In the genomic region with DNA sequence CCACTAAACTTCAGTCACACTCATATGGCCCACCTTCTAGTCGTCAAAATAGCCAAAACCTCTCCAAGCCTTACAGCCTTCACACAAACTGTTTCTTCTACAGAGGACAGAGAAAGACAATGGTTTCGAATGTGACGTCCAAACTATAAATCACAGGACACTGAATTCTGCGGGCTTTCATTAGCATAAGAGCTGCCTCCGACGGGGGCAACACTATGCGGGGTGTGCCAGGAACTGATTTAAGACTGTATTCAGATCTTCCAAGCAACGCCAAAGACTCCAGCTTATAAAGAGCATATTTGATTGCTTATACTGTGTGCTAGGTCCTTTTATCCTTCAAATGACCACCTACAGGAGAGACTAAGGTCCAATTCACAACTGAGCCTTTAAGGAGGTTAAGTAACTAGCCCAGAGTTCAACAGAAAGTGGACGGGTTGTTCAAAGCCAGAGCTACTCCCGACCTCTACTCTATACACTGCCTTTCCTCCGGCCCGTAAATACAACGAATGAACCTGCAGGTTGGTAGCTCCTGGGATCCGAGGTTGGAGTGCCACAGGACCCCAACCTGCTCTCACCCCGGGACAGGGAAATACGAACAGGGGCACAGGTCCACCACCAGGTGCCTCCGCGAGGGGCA, we compare ENCODE assay signal across 8 cellular contexts. TPM values are rescaled to one million over a fixed set of nuclear protein-coding genes. Genes with fewer than 3 reads are reported as not detected.
DNase-seq lines count a peak whose midpoint lies in the region; ATAC-seq, FAIRE-seq and TF ChIP-seq lines count a peak whose summit lies in the region.

No MANE protein-coding gene starts in this region.

- WGBS in iPS DF 6.9 (ENCODE audit: insufficient coverage, insufficient read length), result no CpG with 5 or more reads among the region's 18 CpGs
- WGBS in small intestine, 3 donors, result 2 to 4% (median 2%) methylated on average over 18 of the region's 18 CpGs

- intact Hi-C loops in activated B cell treated with CpG ODN at 0.5 μM for 24 hours (cut with micrococcal nuclease), result loop anchor here (5.0 to 10.0 kb wide), 4 partner anchors 521 to 1533 kb away; partner anchors contain the start of genes KLHDC1 and NIN

- peaks cover 18% of the 10 kb centered on the region for H3K36me3 Mint-ChIP-seq in activated B cell treated with CpG ODN at 0.5 μM for 24 hours (ENCODE audit: low read depth)

- H3K9me3 ChIP-seq in iPS DF 6.9 (ENCODE audit: control insufficient read depth, insufficient read depth, low read length), result no peaks in the 10 kb centered on the region
- H3K9me3 ChIP-seq in small intestine (ENCODE audit: control insufficient read depth, low read depth), result no peaks in the 10 kb centered on the region

- peaks cover 2% of the 10 kb centered on the region; the same call in 1 of the 2 replicates for H3K4me1 ChIP-seq in iPS DF 6.9 (ENCODE audit: control insufficient read depth, insufficient read depth, low read length)
- H3K4me1 ChIP-seq in small intestine (ENCODE audit: control insufficient read depth in 2 of 2, insufficient read depth in 1 of 2, low read depth in 1 of 2, low read length in 1 of 2), result peaks cover 0 to 6% of the 10 kb centered on the region in 2 donors

- H3K27me3 ChIP-seq in iPS DF 6.9 (ENCODE audit: control insufficient read depth, insufficient read depth, low read length), result no peaks in the 10 kb centered on the region
- H3K27me3 ChIP-seq in small intestine (ENCODE audit: control insufficient read depth in 2 of 2, insufficient read depth in 2 of 2, low read length in 2 of 2), result no peaks in the 10 kb centered on the region

- H3K4me3 ChIP-seq in iPS DF 6.9 (ENCODE audit: low read length) (peak overlapping the region; percentile 87), small intestine (ENCODE audit: low read depth in 1 of 2, low read length in 2 of 2) (peak overlapping the region; percentile 54 to 74)

- H3K4me1 Mint-ChIP-seq in activated B cell treated with CpG ODN at 0.5 μM for 24 hours, result peaks cover 31% of the 10 kb centered on the region

- FAIRE-seq in HTR-8/SVneo (lab: Jason Lieb, UNC) (no peak), small intestine (lab: Jason Lieb, UNC) (no peak)

- no peaks in the 10 kb centered on the region for H3K27me3 Mint-ChIP-seq in activated B cell treated with CpG ODN at 0.5 μM for 24 hours

- no peak for TF ChIP-seq CTCF in activated B cell treated with CpG ODN at 0.5 μM for 24 hours (IDR thresholded peaks at IDR 0.05)

- H3K27ac ChIP-seq in iPS DF 6.9 (ENCODE audit: low read length) (no peak overlapping the region), small intestine (ENCODE audit: low read depth in 1 of 2, low read length in 1 of 2) (peak overlapping the region; percentile 76 to 100)

- DNase-seq in NCI-H1694 treated with DMSO at 0.1 percent for 48 hours (lab: John Stamatoyannopoulos, UW), result peak; percentile 66
- no peak for DNase-seq in NCI-H1694 (lab: John Stamatoyannopoulos, UW)
- DNase-seq in HTR-8/SVneo (ENCODE audit: insufficient read length, low spot score), result peak; percentile 65
- DNase-seq in activated B cell treated with CpG ODN at 0.5 μM for 24 hours, result no peak
- DNase-seq in iPS DF 6.9 (ENCODE audit: low read depth, low spot score), result no peak
- no peak for DNase-seq in small intestine
- DNase-seq in mucosa of gallbladder (ENCODE audit: low spot score), result no peak

- POLR2A ChIA-PET in activated B cell treated with CpG ODN at 0.5 μM for 24 hours (lab: Charles Lee), result interaction anchor here (0.5 to 2.9 kb wide), 15 partner anchors 10 to 725 kb away, joined by 3 to 23 read pairs (median 6); partner anchors contain the start of genes CDKL1, MAP4K5, MGAT2 and NEMF

- H3K4me3 Mint-ChIP-seq in activated B cell treated with CpG ODN at 0.5 μM for 24 hours, result peak overlapping the region; percentile 93

- no peak for ATAC-seq in activated B cell treated with CpG ODN at 0.5 μM for 24 hours (ENCODE audit: low read depth)
- no peak for ATAC-seq in HG03045 (IDR thresholded peaks at IDR 0.05; ENCODE audit: unreplicated experiment)

- H3K36me3 ChIP-seq in iPS DF 6.9 (ENCODE audit: control insufficient read depth, insufficient read depth, low read length), result no peaks in the 10 kb centered on the region
- peaks cover 0 to 2% of the 10 kb centered on the region in 2 donors for H3K36me3 ChIP-seq in small intestine (ENCODE audit: control insufficient read depth in 2 of 2, insufficient read depth in 2 of 2, low read length in 2 of 2)

- H3K27ac Mint-ChIP-seq in activated B cell treated with CpG ODN at 0.5 μM for 24 hours, result peak overlapping the region; percentile 98

- H3K9me3 Mint-ChIP-seq in activated B cell treated with CpG ODN at 0.5 μM for 24 hours, result no peaks in the 10 kb centered on the region

- CTCF ChIA-PET in activated B cell treated with CpG ODN at 0.5 μM for 24 hours (lab: Charles Lee), result interaction anchor here (0.8 to 2.0 kb wide), 4 partner anchors 9 to 540 kb away, joined by 3 to 19 read pairs (median 4); partner anchors contain the start of gene NEMF

RNA-seq across cellular contexts. Expression of gene L2HGDH, which starts 0.6 kb away (rescaled TPM):
- total RNA-seq in activated B cell treated with CpG ODN at 0.5 μM for 24 hours (4.3 and 5.2 TPM in 2 replicates), mucosa of gallbladder (7.7 TPM)
- 1 to 10 TPM; 1.1 to 5.9 (median 3.6) TPM for polyA plus RNA-seq in small intestine

RNA-seq across cellular contexts. Expression of gene DMAC2L, which starts 0.7 kb away (rescaled TPM):
- total RNA-seq in activated B cell treated with CpG ODN at 0.5 μM for 24 hours (31.2 and 32.2 TPM in 2 replicates), mucosa of gallbladder (15.9 TPM)
- polyA plus RNA-seq in small intestine, result 10 to 100 TPM; 13.6 to 27.0 (median 18.3) TPM

Comparison
In these comparisons a context has a peak if more than half of its experiments do, and no peak if none do; other contexts are left out.
1. DNase-seq: peak in NCI-H1694 treated with DMSO at 0.1 percent for 48 hours (single experiment) and HTR-8/SVneo (single experiment); none in NCI-H1694 (single experiment), activated B cell treated with CpG ODN at 0.5 μM for 24 hours (single experiment), iPS DF 6.9 (single experiment), small intestine (single experiment) and mucosa of gallbladder (single experiment).